27 cellular contexts compared by ENCODE assay signal in the genomic region with DNA sequence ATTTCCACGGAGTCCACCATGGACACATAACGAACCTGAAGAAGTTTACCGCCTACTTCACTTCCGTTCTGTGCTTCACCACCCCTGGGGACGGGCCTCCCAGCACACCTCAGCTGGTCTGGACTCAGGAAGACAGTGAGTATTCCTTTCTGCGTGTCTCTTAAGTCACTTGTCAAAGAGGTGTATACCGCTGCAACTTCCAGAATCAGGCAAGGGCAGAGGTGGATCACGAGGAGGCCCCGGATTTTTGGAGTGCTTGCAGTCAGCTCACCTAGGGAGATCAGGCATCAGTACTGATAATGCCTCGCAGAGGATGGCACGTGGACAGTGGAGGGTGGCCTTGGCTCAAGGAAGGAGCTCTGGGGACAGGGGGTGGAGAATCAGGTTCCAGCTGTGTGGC.
"Had no signal": no experiment of that assay in that cellular context is flagged by ENCODE, and none has a peak within 500 bp of the region (broad histone marks: within the 10 kb centered on the region; RNA-seq: fewer than 3 reads in every experiment).

No MANE protein-coding gene starts in this region.

- ATAC-seq: left colon; left lung; mucosa of descending colon; naive thymus-derived CD4-positive, alpha-beta T cell; natural killer cell treated with Interleukin-12 subunit alpha and Interleukin-12 subunit beta and Interleukin-15 and Interleukin-18, amount 100 ng/mL, for 72 hours; psoas muscle; stimulated activated naive B cell treated with anti-CD40 and anti-IgM and Interleukin-4, amounts not matched to agents 10 μg/mL and 1 μg/mL and 100 μg/mL, for 72 hours had no signal

- H3K4me1 ChIP-seq: left lung, parathyroid adenoma, psoas muscle, right lobe of liver, tibial nerve, vagina had no signal

- H3K27ac Mint-ChIP-seq: immature natural killer cell; memory B cell; naive thymus-derived CD4-positive, alpha-beta T cell; natural killer cell treated with Interleukin-12 subunit alpha and Interleukin-12 subunit beta and Interleukin-15 and Interleukin-18, amount 100 ng/mL, for 72 hours; stimulated activated naive B cell treated with anti-CD40 and anti-IgM and Interleukin-4, amounts not matched to agents 10 μg/mL and 1 μg/mL and 100 μg/mL, for 72 hours; stimulated activated naive CD8-positive, alpha-beta T cell treated with anti-CD3 and anti-CD28 coated beads, Interleukin-15, Interleukin-2, amounts not matched to agents 100 ng/mL and 50 ng/mL, for 24 hours; type B pancreatic cell had no signal

- DNase-seq: head of caudate nucleus; hypothalamus; immature natural killer cell; kidney; left colon; left lung; midbrain; mucosa of descending colon; naive thymus-derived CD4-positive, alpha-beta T cell; nucleus accumbens; psoas muscle; stimulated activated CD4-positive, alpha-beta T cell treated with anti-CD3 and anti-CD28 coated beads, Interleukin-1b, Interleukin-23, amount 100 ng/mL, for 48 hours; stimulated activated CD4-positive, alpha-beta T cell treated with anti-CD3 and anti-CD28 coated beads, Interleukin-2, amount 100 ng/mL, for 48 hours; stimulated activated CD4-positive, alpha-beta T cell treated with anti-CD3 and anti-CD28 coated beads, Interleukin-4, amount 100 ng/mL, for 4 hours; stimulated activated CD8-positive, alpha-beta memory T cell treated with anti-CD3 and anti-CD28 coated beads, Interleukin-4, amount 100 ng/mL, for 48 hours; stimulated activated naive B cell treated with anti-CD40 and anti-IgM and Interleukin-4, amounts not matched to agents 10 μg/mL and 1 μg/mL and 100 μg/mL, for 72 hours had no signal

- H3K27ac ChIP-seq: left lung, parathyroid adenoma, psoas muscle, right lobe of liver, tibial nerve, vagina had no signal

- H3K4me2 ChIP-seq: smooth muscle cell had no signal

- H3K79me2 ChIP-seq: parathyroid adenoma had no signal

- H3K27me3 ChIP-seq: left lung, right lobe of liver, tibial nerve, vagina had no signal

- H3K9ac ChIP-seq: parathyroid adenoma had no signal

- H3K36me3 Mint-ChIP-seq: memory B cell had no signal

- H3K36me3 ChIP-seq: left lung, right lobe of liver, vagina had no signal

- H3K4me3 ChIP-seq: left lung, lung, mucosa of descending colon, psoas muscle, right lobe of liver, smooth muscle cell, tibial nerve, vagina had no signal

- H3K27me3 Mint-ChIP-seq: type B pancreatic cell had no signal

- H3K9me3 ChIP-seq: left lung, mucosa of descending colon, psoas muscle, right lobe of liver, tibial nerve, vagina had no signal

- H3K9me3 Mint-ChIP-seq: natural killer cell treated with Interleukin-12 subunit alpha and Interleukin-12 subunit beta and Interleukin-15 and Interleukin-18, amount 100 ng/mL, for 72 hours; neural crest cell had no signal

- H3K4me1 Mint-ChIP-seq: immature natural killer cell; memory B cell; neural crest cell; stimulated activated naive B cell treated with anti-CD40 and anti-IgM and Interleukin-4, amounts not matched to agents 10 μg/mL and 1 μg/mL and 100 μg/mL, for 72 hours had no signal

- H3K4me3 Mint-ChIP-seq: immature natural killer cell; memory B cell; naive thymus-derived CD4-positive, alpha-beta T cell; natural killer cell treated with Interleukin-12 subunit alpha and Interleukin-12 subunit beta and Interleukin-15 and Interleukin-18, amount 100 ng/mL, for 72 hours; neural crest cell; stimulated activated naive B cell treated with anti-CD40 and anti-IgM and Interleukin-4, amounts not matched to agents 10 μg/mL and 1 μg/mL and 100 μg/mL, for 72 hours; stimulated activated naive CD8-positive, alpha-beta T cell treated with anti-CD3 and anti-CD28 coated beads, Interleukin-15, Interleukin-2, amounts not matched to agents 100 ng/mL and 50 ng/mL, for 24 hours; type B pancreatic cell had no signal

- H2AFZ ChIP-seq: parathyroid adenoma had no signal
